Comparison of ENCODE assay signal across 1 cellular context in genomic region chr4:177441803-177442622, GRCh38.
A peak's percentile ranks its signal among the peaks of the same experiment; 100 is the strongest.
TF ChIP-seq lines count a peak whose summit lies in the region.

Gene AGA (minus strand): TSS chr4:177442437. CDS start chr4:177442375, 62 bp downstream.

TF ChIP-seq in K562, 482 proteins besides CTCF, POLR2A, EP300 and RAD21 (continued from another document and continues in another):
- TF ChIP-seq ZBTB1 (CRISPR knock-in tag; IDR thresholded peaks at IDR 0.05; ENCODE audit: borderline replicate concordance, low read depth) = no peak; the same call in 1 of the 2 replicates
- TF ChIP-seq, protein P1, sequence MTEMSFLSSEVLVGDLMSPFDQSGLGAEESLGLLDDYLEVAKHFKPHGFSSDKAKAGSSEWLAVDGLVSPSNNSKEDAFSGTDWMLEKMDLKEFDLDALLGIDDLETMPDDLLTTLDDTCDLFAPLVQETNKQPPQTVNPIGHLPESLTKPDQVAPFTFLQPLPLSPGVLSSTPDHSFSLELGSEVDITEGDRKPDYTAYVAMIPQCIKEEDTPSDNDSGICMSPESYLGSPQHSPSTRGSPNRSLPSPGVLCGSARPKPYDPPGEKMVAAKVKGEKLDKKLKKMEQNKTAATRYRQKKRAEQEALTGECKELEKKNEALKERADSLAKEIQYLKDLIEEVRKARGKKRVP (CRISPR knock-in tag; IDR thresholded peaks at IDR 0.05) = no peak; the same call in 1 of the 2 replicates
- TF ChIP-seq C11orf30 (IDR thresholded peaks at IDR 0.05; ENCODE audit: low read depth) = peak; percentile 63
- no peak for TF ChIP-seq ASH1L (IDR thresholded peaks at IDR 0.05; ENCODE audit: borderline replicate concordance, low read depth, partially characterized antibody)
- TF ChIP-seq, protein P2, sequence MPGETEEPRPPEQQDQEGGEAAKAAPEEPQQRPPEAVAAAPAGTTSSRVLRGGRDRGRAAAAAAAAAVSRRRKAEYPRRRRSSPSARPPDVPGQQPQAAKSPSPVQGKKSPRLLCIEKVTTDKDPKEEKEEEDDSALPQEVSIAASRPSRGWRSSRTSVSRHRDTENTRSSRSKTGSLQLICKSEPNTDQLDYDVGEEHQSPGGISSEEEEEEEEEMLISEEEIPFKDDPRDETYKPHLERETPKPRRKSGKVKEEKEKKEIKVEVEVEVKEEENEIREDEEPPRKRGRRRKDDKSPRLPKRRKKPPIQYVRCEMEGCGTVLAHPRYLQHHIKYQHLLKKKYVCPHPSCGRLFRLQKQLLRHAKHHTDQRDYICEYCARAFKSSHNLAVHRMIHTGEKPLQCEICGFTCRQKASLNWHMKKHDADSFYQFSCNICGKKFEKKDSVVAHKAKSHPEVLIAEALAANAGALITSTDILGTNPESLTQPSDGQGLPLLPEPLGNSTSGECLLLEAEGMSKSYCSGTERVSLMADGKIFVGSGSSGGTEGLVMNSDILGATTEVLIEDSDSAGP (CRISPR knock-in tag; IDR thresholded peaks at IDR 0.05) = peak; percentile 76; the same call in 1 of the 2 replicates
- TF ChIP-seq KAT8 (IDR thresholded peaks at IDR 0.05; ENCODE audit: low read depth) = no peak
- TF ChIP-seq ATF1 (CRISPR knock-in tag; IDR thresholded peaks at IDR 0.05) = no peak
- peak; percentile 83 for TF ChIP-seq ATF1 (tag; IDR thresholded peaks at IDR 0.05)
- no peak for TF ChIP-seq ILF3 (IDR thresholded peaks at IDR 0.05; ENCODE audit: borderline replicate concordance)
- TF ChIP-seq MYNN (IDR thresholded peaks at IDR 0.05) = no peak; the same call in 1 of the 2 replicates
- TF ChIP-seq MYNN (CRISPR knock-in tag; IDR thresholded peaks at IDR 0.05) = no peak
- no peak for TF ChIP-seq TCF15 (CRISPR knock-in tag; IDR thresholded peaks at IDR 0.05)
- TF ChIP-seq CREM (IDR thresholded peaks at IDR 0.05; ENCODE audit: low read depth) = peak; percentile 36; the same call in 1 of the 2 replicates
- TF ChIP-seq MTF1 (CRISPR knock-in tag; IDR thresholded peaks at IDR 0.05; ENCODE audit: borderline replicate concordance) = no peak
- no peak for TF ChIP-seq ZNF239 (CRISPR knock-in tag; IDR thresholded peaks at IDR 0.05)
- TF ChIP-seq HIVEP1 (CRISPR knock-in tag; IDR thresholded peaks at IDR 0.05) = no peak
- TF ChIP-seq LARP7 (IDR thresholded peaks at IDR 0.05) = no peak
- TF ChIP-seq CBFA2T3 (IDR thresholded peaks at IDR 0.05) = 0 out of 2 replicates have a peak, but pooled peaks have one; percentile 25
- no peak; the same call in 1 of the 2 replicates for TF ChIP-seq E2F3 (CRISPR knock-in tag; IDR thresholded peaks at IDR 0.05)
- no peak for TF ChIP-seq ZNF165 (CRISPR knock-in tag; IDR thresholded peaks at IDR 0.05; ENCODE audit: borderline replicate concordance)
- TF ChIP-seq FOXJ2 (tag; IDR thresholded peaks at IDR 0.05) = peak; percentile 55; the same call in 1 of the 2 replicates
- no peak for TF ChIP-seq RHOXF2B (CRISPR knock-in tag; conservative IDR thresholded peaks at IDR 0.05)
- TF ChIP-seq HNRNPH1 (optimal IDR thresholded peaks at IDR 0.05; ENCODE audit: low read depth, low read length) = no peak
- no peak for TF ChIP-seq TEAD4 (IDR thresholded peaks at IDR 0.05; ENCODE audit: low read length)
- TF ChIP-seq TEAD4 (CRISPR knock-in tag; IDR thresholded peaks at IDR 0.05; ENCODE audit: borderline replicate concordance) = no peak
- TF ChIP-seq SMAD1 (IDR thresholded peaks at IDR 0.05; ENCODE audit: low read depth, low read length, partially characterized antibody) = no peak
- peak; percentile 39; the same call in 1 of the 2 replicates for TF ChIP-seq SOX6 (IDR thresholded peaks at IDR 0.05)
- TF ChIP-seq NFRKB (IDR thresholded peaks at IDR 0.05; ENCODE audit: low read depth) = peak; percentile 34
- TF ChIP-seq PHF20 (IDR thresholded peaks at IDR 0.05; ENCODE audit: partially characterized antibody) = peak; percentile 77
- peak; percentile 74 for TF ChIP-seq TAF1 (IDR thresholded peaks at IDR 0.05; ENCODE audit: control insufficient read depth, extremely low read depth, insufficient read depth, low read length, severe bottlenecking)
- TF ChIP-seq, protein P3, sequence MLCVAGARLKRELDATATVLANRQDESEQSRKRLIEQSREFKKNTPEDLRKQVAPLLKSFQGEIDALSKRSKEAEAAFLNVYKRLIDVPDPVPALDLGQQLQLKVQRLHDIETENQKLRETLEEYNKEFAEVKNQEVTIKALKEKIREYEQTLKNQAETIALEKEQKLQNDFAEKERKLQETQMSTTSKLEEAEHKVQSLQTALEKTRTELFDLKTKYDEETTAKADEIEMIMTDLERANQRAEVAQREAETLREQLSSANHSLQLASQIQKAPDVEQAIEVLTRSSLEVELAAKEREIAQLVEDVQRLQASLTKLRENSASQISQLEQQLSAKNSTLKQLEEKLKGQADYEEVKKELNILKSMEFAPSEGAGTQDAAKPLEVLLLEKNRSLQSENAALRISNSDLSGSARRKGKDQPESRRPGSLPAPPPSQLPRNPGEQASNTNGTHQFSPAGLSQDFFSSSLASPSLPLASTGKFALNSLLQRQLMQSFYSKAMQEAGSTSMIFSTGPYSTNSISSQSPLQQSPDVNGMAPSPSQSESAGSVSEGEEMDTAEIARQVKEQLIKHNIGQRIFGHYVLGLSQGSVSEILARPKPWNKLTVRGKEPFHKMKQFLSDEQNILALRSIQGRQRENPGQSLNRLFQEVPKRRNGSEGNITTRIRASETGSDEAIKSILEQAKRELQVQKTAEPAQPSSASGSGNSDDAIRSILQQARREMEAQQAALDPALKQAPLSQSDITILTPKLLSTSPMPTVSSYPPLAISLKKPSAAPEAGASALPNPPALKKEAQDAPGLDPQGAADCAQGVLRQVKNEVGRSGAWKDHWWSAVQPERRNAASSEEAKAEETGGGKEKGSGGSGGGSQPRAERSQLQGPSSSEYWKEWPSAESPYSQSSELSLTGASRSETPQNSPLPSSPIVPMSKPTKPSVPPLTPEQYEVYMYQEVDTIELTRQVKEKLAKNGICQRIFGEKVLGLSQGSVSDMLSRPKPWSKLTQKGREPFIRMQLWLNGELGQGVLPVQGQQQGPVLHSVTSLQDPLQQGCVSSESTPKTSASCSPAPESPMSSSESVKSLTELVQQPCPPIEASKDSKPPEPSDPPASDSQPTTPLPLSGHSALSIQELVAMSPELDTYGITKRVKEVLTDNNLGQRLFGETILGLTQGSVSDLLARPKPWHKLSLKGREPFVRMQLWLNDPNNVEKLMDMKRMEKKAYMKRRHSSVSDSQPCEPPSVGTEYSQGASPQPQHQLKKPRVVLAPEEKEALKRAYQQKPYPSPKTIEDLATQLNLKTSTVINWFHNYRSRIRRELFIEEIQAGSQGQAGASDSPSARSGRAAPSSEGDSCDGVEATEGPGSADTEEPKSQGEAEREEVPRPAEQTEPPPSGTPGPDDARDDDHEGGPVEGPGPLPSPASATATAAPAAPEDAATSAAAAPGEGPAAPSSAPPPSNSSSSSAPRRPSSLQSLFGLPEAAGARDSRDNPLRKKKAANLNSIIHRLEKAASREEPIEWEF (CRISPR knock-in tag; IDR thresholded peaks at IDR 0.05) = no peak
- TF ChIP-seq, protein P4, sequence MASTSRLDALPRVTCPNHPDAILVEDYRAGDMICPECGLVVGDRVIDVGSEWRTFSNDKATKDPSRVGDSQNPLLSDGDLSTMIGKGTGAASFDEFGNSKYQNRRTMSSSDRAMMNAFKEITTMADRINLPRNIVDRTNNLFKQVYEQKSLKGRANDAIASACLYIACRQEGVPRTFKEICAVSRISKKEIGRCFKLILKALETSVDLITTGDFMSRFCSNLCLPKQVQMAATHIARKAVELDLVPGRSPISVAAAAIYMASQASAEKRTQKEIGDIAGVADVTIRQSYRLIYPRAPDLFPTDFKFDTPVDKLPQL (IDR thresholded peaks at IDR 0.05; ENCODE audit: extremely low read depth, insufficient read length) = peak; percentile 62
- TF ChIP-seq, protein P5, sequence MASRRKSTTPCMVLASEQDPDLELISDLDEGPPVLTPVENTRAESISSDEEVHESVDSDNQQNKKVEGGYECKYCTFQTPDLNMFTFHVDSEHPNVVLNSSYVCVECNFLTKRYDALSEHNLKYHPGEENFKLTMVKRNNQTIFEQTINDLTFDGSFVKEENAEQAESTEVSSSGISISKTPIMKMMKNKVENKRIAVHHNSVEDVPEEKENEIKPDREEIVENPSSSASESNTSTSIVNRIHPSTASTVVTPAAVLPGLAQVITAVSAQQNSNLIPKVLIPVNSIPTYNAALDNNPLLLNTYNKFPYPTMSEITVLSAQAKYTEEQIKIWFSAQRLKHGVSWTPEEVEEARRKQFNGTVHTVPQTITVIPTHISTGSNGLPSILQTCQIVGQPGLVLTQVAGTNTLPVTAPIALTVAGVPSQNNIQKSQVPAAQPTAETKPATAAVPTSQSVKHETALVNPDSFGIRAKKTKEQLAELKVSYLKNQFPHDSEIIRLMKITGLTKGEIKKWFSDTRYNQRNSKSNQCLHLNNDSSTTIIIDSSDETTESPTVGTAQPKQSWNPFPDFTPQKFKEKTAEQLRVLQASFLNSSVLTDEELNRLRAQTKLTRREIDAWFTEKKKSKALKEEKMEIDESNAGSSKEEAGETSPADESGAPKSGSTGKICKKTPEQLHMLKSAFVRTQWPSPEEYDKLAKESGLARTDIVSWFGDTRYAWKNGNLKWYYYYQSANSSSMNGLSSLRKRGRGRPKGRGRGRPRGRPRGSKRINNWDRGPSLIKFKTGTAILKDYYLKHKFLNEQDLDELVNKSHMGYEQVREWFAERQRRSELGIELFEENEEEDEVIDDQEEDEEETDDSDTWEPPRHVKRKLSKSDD (conservative IDR thresholded peaks at IDR 0.05; ENCODE audit: low read length) = no peak
- no peak for TF ChIP-seq KLF16 (IDR thresholded peaks at IDR 0.05)
- TF ChIP-seq, protein P6, sequence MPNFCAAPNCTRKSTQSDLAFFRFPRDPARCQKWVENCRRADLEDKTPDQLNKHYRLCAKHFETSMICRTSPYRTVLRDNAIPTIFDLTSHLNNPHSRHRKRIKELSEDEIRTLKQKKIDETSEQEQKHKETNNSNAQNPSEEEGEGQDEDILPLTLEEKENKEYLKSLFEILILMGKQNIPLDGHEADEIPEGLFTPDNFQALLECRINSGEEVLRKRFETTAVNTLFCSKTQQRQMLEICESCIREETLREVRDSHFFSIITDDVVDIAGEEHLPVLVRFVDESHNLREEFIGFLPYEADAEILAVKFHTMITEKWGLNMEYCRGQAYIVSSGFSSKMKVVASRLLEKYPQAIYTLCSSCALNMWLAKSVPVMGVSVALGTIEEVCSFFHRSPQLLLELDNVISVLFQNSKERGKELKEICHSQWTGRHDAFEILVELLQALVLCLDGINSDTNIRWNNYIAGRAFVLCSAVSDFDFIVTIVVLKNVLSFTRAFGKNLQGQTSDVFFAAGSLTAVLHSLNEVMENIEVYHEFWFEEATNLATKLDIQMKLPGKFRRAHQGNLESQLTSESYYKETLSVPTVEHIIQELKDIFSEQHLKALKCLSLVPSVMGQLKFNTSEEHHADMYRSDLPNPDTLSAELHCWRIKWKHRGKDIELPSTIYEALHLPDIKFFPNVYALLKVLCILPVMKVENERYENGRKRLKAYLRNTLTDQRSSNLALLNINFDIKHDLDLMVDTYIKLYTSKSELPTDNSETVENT (CRISPR knock-in tag; IDR thresholded peaks at IDR 0.05) = peak; percentile 53; the same call in 1 of the 2 replicates
- TF ChIP-seq NFE2L1 (tag; IDR thresholded peaks at IDR 0.05; ENCODE audit: borderline replicate concordance, low read depth) = no peak
- TF ChIP-seq, protein P7, sequence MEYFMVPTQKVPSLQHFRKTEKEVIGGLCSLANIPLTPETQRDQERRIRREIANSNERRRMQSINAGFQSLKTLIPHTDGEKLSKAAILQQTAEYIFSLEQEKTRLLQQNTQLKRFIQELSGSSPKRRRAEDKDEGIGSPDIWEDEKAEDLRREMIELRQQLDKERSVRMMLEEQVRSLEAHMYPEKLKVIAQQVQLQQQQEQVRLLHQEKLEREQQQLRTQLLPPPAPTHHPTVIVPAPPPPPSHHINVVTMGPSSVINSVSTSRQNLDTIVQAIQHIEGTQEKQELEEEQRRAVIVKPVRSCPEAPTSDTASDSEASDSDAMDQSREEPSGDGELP (CRISPR knock-in tag; IDR thresholded peaks at IDR 0.05; ENCODE audit: borderline replicate concordance) = peak; percentile 86
- no peak for TF ChIP-seq ZNF408 (CRISPR knock-in tag; IDR thresholded peaks at IDR 0.05; ENCODE audit: low read depth)
- TF ChIP-seq HMG20B (CRISPR knock-in tag; IDR thresholded peaks at IDR 0.05) = no peak
- TF ChIP-seq WHSC1 (IDR thresholded peaks at IDR 0.05; ENCODE audit: low read length) = no peak
- no peak for TF ChIP-seq ZNF445 (CRISPR knock-in tag; IDR thresholded peaks at IDR 0.05; ENCODE audit: low read depth)
- peak; percentile 62 for TF ChIP-seq PCBP1 (IDR thresholded peaks at IDR 0.05; ENCODE audit: low read depth, low read length, poor library complexity, severe bottlenecking)
- TF ChIP-seq POLR2G (IDR thresholded peaks at IDR 0.05; ENCODE audit: low read depth, low read length) = peak; percentile 99
- TF ChIP-seq IRF2 (CRISPR knock-in tag; IDR thresholded peaks at IDR 0.05) = no peak
- TF ChIP-seq ARID1B (IDR thresholded peaks at IDR 0.05) = no peak; the same call in 1 of the 2 replicates
- no peak for TF ChIP-seq GATA2 (CRISPR knock-in tag; IDR thresholded peaks at IDR 0.05)
